1 cellular context compared by ENCODE assay signal in genomic region chr16:84599528-84600202, GRCh38.
A peak's percentile ranks its signal among the peaks of the same experiment; 100 is the strongest.
TF ChIP-seq lines count a peak whose summit lies in the region.

No MANE protein-coding gene starts in this region.

TF ChIP-seq in HepG2, 621 proteins besides CTCF, POLR2A, EP300 and RAD21 (continued from another document and continues in another):
- TF ChIP-seq UBTF (CRISPR knock-in tag; IDR thresholded peaks at IDR 0.05) (peak; percentile 75), ZNF724P (CRISPR knock-in tag; IDR thresholded peaks at IDR 0.05; ENCODE audit: borderline replicate concordance) (no peak), ZSCAN20 (CRISPR knock-in tag; IDR thresholded peaks at IDR 0.05; ENCODE audit: borderline replicate concordance) (no peak), SIN3B (IDR thresholded peaks at IDR 0.05; ENCODE audit: low read length) (no peak), ZKSCAN8 (CRISPR knock-in tag; IDR thresholded peaks at IDR 0.05; ENCODE audit: borderline replicate concordance) (0 out of 2 replicates have a peak, but pooled peaks have one; percentile 25), REXO4 (CRISPR knock-in tag; IDR thresholded peaks at IDR 0.05; ENCODE audit: borderline replicate concordance) (no peak), ATAD3A (CRISPR knock-in tag; IDR thresholded peaks at IDR 0.05) (no peak), SALL1 (CRISPR knock-in tag; IDR thresholded peaks at IDR 0.05) (peak; percentile 84), U2AF2 (IDR thresholded peaks at IDR 0.05; ENCODE audit: low read depth, low read length) (no peak), SMAD9 (CRISPR knock-in tag; IDR thresholded peaks at IDR 0.05) (no peak), ZNF503 (CRISPR knock-in tag; IDR thresholded peaks at IDR 0.05) (no peak), ZNF143 (CRISPR knock-in tag; IDR thresholded peaks at IDR 0.05) (no peak), CERS6 (CRISPR knock-in tag; IDR thresholded peaks at IDR 0.05) (no peak), PLSCR1 (CRISPR knock-in tag; IDR thresholded peaks at IDR 0.05; ENCODE audit: borderline replicate concordance) (no peak), ZNF276 (CRISPR knock-in tag; IDR thresholded peaks at IDR 0.05; ENCODE audit: low read depth) (no peak), TARDBP (CRISPR knock-in tag; IDR thresholded peaks at IDR 0.05) (peak; percentile 90), ELK4 (CRISPR knock-in tag; IDR thresholded peaks at IDR 0.05; ENCODE audit: borderline replicate concordance) (no peak), SNAPC4 (CRISPR knock-in tag; IDR thresholded peaks at IDR 0.05) (peak; percentile 65; the same call in 1 of the 2 replicates), ZNF7 (CRISPR knock-in tag; IDR thresholded peaks at IDR 0.05) (no peak), GFI1 (CRISPR knock-in tag; IDR thresholded peaks at IDR 0.05; ENCODE audit: borderline replicate concordance) (peak; percentile 55; the same call in 1 of the 2 replicates), ZFP90 (CRISPR knock-in tag; IDR thresholded peaks at IDR 0.05; ENCODE audit: borderline replicate concordance) (no peak), ZHX1 (CRISPR knock-in tag; IDR thresholded peaks at IDR 0.05; ENCODE audit: low read depth) (no peak), FOXO4 (CRISPR knock-in tag; conservative IDR thresholded peaks at IDR 0.05) (no peak), SSRP1 (CRISPR knock-in tag; IDR thresholded peaks at IDR 0.05) (peak; percentile 64; the same call in 1 of the 2 replicates), TAF1 (CRISPR knock-in tag; IDR thresholded peaks at IDR 0.05) (no peak), ZNF414 (CRISPR knock-in tag; IDR thresholded peaks at IDR 0.05) (0 out of 2 replicates have a peak, but pooled peaks have one; percentile 37), ZNF3 (CRISPR knock-in tag; IDR thresholded peaks at IDR 0.05) (no peak), SMAD3 (CRISPR knock-in tag; IDR thresholded peaks at IDR 0.05) (no peak), MAFG (CRISPR knock-in tag; IDR thresholded peaks at IDR 0.05) (no peak), CCAR2 (optimal IDR thresholded peaks at IDR 0.05; ENCODE audit: low read depth, low read length) (peak; percentile 48), SMC3 (IDR thresholded peaks at IDR 0.05; ENCODE audit: low read length) (no peak; the same call in 1 of the 2 replicates), NFYC (CRISPR knock-in tag; IDR thresholded peaks at IDR 0.05) (no peak), BCL6 (CRISPR knock-in tag; IDR thresholded peaks at IDR 0.05) (peak; percentile 36; the same call in 1 of the 2 replicates), KMT2B (CRISPR knock-in tag; IDR thresholded peaks at IDR 0.05) (peak; percentile 28; the same call in 1 of the 2 replicates), GLI4 (CRISPR knock-in tag; IDR thresholded peaks at IDR 0.05; ENCODE audit: borderline replicate concordance) (no peak), ATF1 (CRISPR knock-in tag; IDR thresholded peaks at IDR 0.05) (no peak), DMAP1 (CRISPR knock-in tag; IDR thresholded peaks at IDR 0.05) (peak; percentile 62; the same call in 1 of the 2 replicates)
